Comparison of ENCODE assay signal across 10 cellular contexts in the genomic region with DNA sequence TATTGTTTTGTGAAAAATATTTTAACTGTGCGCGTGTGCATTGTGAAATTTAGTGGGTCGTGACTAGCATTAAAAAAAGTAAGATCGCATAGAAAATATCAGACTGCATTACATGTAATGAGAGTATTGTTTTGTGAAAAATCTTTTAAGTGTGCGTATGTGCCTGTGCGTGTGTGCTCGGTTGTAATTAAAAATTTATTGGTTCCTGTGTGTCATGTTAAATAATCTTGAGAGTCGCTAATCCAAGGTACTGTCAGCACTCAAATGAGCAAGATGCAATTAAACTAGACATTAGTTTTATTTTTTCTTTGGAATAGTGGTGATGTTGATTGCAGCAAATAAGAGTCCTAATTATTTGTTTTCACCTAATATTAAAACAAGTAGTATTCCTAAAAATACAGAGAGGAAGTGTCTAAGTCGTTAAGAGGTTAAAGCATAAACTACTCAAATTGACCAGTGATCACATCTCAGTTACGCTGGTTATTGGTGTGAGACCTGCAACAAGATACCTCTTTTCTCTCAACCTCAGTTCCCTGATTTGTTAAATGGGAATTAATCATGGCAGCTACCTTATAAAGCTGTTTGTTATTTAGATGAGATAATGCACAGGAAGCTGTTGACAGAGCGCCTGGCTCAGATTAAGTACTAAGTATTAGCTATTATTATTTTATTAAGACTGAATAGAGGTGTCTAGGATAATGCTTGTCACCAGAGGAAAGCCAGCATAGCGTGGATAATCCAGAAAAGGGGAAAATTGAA. TPM values are rescaled to one million over a fixed set of nuclear protein-coding genes. Genes with fewer than 3 reads are reported as not detected.
DNase-seq lines count a peak whose midpoint lies in the region; ATAC-seq, FAIRE-seq and TF ChIP-seq lines count a peak whose summit lies in the region.
"Had no signal": no experiment of that assay in that cellular context is flagged by ENCODE, and none has a peak within 500 bp of the region (broad histone marks: within the 10 kb centered on the region; RNA-seq: fewer than 3 reads in every experiment).

No MANE protein-coding gene starts in this region.

- no peak for ATAC-seq in A549

- 58% methylated on average over 12 of the region's 12 CpGs for WGBS in A549 (ENCODE audit: missing lambda C conversion rate)

- no peak for TF ChIP-seq EP300 in A549 (IDR thresholded peaks at IDR 0.05)

- peaks cover 3% of the 10 kb centered on the region; the same call in 1 of the 2 replicates for H3K36me3 ChIP-seq in WERI-Rb-1

- FAIRE-seq in A549 (lab: Jason Lieb, UNC), result no peak
- FAIRE-seq: TTC549 had no signal

- no peak for TF ChIP-seq POLR2A in A549 (IDR thresholded peaks at IDR 0.05; ENCODE audit: low read length)

- DNase-seq in A549 (ENCODE audit: low read depth in 1 of 2, low spot score in 1 of 2) (no peak), EH (ENCODE audit: low read depth) (peak; percentile 5), WERI-Rb-1 (no peak), fibroblast of the aortic adventitia (ENCODE audit: low read depth) (no peak), Ammon's horn (ENCODE audit: low spot score) (no peak), medulla oblongata (ENCODE audit: extremely low spot score) (no peak), amniotic stem cell (lab: John Stamatoyannopoulos, UW) (no peak), CD1c-positive myeloid dendritic cell (ENCODE audit: extremely low spot score) (no peak)
- DNase-seq: effector memory CD4-positive, alpha-beta T cell had no signal

- peaks cover 19% of the 10 kb centered on the region for H3K4me1 ChIP-seq in A549

- no peaks in the 10 kb centered on the region for H3K27me3 ChIP-seq in WERI-Rb-1 (ENCODE audit: insufficient read depth, low read depth, severe bottlenecking)

- H3K4me3 ChIP-seq in A549, result peak overlapping the region; percentile 81; the same call in 1 of the 3 replicates
- H3K4me3 ChIP-seq in WERI-Rb-1 (ENCODE audit: low read depth, low read length), result peak overlapping the region; percentile 96
- peak overlapping the region; percentile 73 for H3K4me3 ChIP-seq in fibroblast of the aortic adventitia (ENCODE audit: low read depth, low read length)

- H3K27ac ChIP-seq in A549 (no peak overlapping the region), WERI-Rb-1 (peak overlapping the region; percentile 93)

- H3K4me2 ChIP-seq in A549, result peak overlapping the region; percentile 89

- CTCF ChIA-PET in A549 (lab: Yijun Ruan, JAX), result no interaction called here

- H3K9me3 ChIP-seq in A549 (no peaks in the 10 kb centered on the region), WERI-Rb-1 (ENCODE audit: severe bottlenecking) (no peaks in the 10 kb centered on the region)

- no peak for TF ChIP-seq CTCF in A549 (IDR thresholded peaks at IDR 0.05)
- no peak for TF ChIP-seq CTCF in WERI-Rb-1 (IDR thresholded peaks at IDR 0.05; ENCODE audit: low read depth, low read length)
- TF ChIP-seq CTCF in fibroblast of the aortic adventitia (IDR thresholded peaks at IDR 0.05; ENCODE audit: insufficient read depth, low read length), result no peak

- POLR2A ChIA-PET in A549 (lab: Yijun Ruan, JAX), result no interaction called here

- no peak for TF ChIP-seq RAD21 in A549 (conservative IDR thresholded peaks at IDR 0.05 in 1 of 2, IDR thresholded peaks at IDR 0.05 in 1 of 2)

TF ChIP-seq in A549, 52 proteins besides CTCF, POLR2A, EP300 and RAD21:
- TF ChIP-seq ATOH8 (CRISPR knock-in tag; IDR thresholded peaks at IDR 0.05; ENCODE audit: low read depth) (no peak), HOXB5 (CRISPR knock-in tag; IDR thresholded peaks at IDR 0.05) (no peak), ZC3H11A (IDR thresholded peaks at IDR 0.05) (no peak)

RNA-seq across cellular contexts. Expression of gene ZDBF2, which starts 1.9 kb away (rescaled TPM):
- 5.8 and 8.4 TPM in 2 replicates for polyA plus RNA-seq in A549 (2011; rRNA removed)
- polyA plus RNA-seq in A549 (2012; cell fraction: cytosol; rRNA removed), result 0.28 and 0.30 TPM in 2 replicates
- polyA plus RNA-seq in A549 (2012; cell fraction: nucleus; rRNA removed), result 0.50 and 0.78 TPM in 2 replicates
- 1.3 to 1.7 TPM (median 1.5 TPM) in 3 replicates for polyA plus RNA-seq in A549 (2017; fragmentation: RNase III; extraction: RNeasy Plus Mini Kit Qiagen cat#74134 plus additional on column Dnase treatment)
- 7.2 and 7.5 TPM in 2 replicates for polyA minus RNA-seq in A549 (2011; rRNA and poly(A)+ RNA removed)
- total RNA-seq in fibroblast of the aortic adventitia (ENCODE audit: low replicate concordance), result 11.8 and 20.9 TPM in 2 replicates
